8 cellular contexts compared by ENCODE assay signal in the genomic region with DNA sequence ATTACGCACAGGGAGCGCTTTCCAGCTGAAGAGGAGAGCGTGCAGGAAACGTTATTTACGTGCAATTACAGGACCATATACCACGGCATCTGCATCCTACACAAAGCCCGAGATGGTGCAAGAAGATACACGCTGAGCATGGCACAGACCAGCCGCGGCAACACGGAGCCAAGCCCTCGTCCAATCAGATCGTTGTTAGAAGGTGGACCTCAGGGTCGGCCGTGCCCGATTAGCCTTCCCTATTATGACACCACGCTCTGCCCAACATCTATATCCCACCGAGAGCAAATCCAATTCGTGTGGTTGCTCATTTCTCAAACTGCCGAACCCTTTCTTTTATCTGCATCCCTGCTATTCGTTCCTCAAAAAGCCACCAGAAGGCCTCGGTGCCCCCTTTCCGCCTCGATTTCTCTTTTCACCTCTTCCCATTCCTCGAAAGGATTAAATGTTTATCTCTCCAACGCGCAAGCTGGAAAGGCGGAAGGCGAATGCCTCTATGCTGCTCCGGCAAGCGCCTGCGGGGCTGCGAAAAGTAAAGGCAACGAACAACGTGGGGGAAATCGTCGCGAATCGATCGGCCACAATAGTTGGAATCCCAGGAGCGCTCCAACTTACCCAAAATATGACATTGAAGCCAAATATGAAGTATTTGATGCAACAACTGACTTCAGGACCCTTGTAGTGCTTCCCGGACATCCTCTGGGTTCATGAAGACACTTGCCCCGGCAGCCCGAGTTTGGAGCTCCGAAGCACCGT. TPM values are rescaled to one million over a fixed set of nuclear protein-coding genes. Genes with fewer than 3 reads are reported as not detected.
DNase-seq lines count a peak whose midpoint lies in the region; ATAC-seq and TF ChIP-seq lines count a peak whose summit lies in the region.

No MANE protein-coding gene starts in this region.

- H3K4me3 Mint-ChIP-seq in osteocyte (ENCODE audit: unreplicated experiment), result peak overlapping the region; percentile 95

- peak; percentile 32 for ATAC-seq in Right ventricle myocardium superior (ENCODE audit: poor library complexity)
- peak; percentile 8 for ATAC-seq in HG03159 (IDR thresholded peaks at IDR 0.05; ENCODE audit: unreplicated experiment)
- ATAC-seq in Panc1, result peak; percentile 67
- peak; percentile 49 to 60 for ATAC-seq in activated naive CD4-positive, alpha-beta T cell treated with anti-CD3 and anti-CD28 coated beads, Interleukin-2, amount 50 U/mL, for 72 hours

- intact Hi-C loops in Right ventricle myocardium superior (cut with DNase I), result no loop called here
- intact Hi-C loops in cardiac septum (cut with DNase I), result loop anchor here (2.0 to 5.0 kb wide), 4 partner anchors 135 to 339 kb away; a partner anchor contains a TSS
- intact Hi-C loops in Panc1 (cut with micrococcal nuclease; ENCODE audit: unreplicated experiment), result loop anchor here (10.0 kb wide), 2 partner anchors 177 to 193 kb away; no protein-coding TSS in a partner anchor

- TF ChIP-seq CTCF in Panc1 (IDR thresholded peaks at IDR 0.05) (no peak), osteocyte (IDR thresholded peaks at IDR 0.05) (no peak)

- POLR2A ChIA-PET in Panc1 (lab: Charles Lee), result interaction anchor here (0.6 to 1.1 kb wide), 5 partner anchors 20 to 1393 kb away, joined by 3 to 10 read pairs (median 4); a partner anchor contains a TSS

- peaks cover 18 to 33% of the 10 kb centered on the region in 2 donors for H3K36me3 Mint-ChIP-seq in activated naive CD4-positive, alpha-beta T cell treated with anti-CD3 and anti-CD28 coated beads, Interleukin-2, amount 50 U/mL, for 72 hours
- H3K36me3 Mint-ChIP-seq in osteocyte (ENCODE audit: unreplicated experiment), result no peaks in the 10 kb centered on the region

- H3K9me3 Mint-ChIP-seq in activated naive CD4-positive, alpha-beta T cell treated with anti-CD3 and anti-CD28 coated beads, Interleukin-2, amount 50 U/mL, for 72 hours, result peaks cover 0 to 5% of the 10 kb centered on the region in 2 donors
- no peaks in the 10 kb centered on the region for H3K9me3 Mint-ChIP-seq in osteocyte (ENCODE audit: unreplicated experiment)

- H3K4me1 Mint-ChIP-seq in osteocyte (ENCODE audit: unreplicated experiment), result peaks cover 71% of the 10 kb centered on the region

- H3K27me3 ChIP-seq in Panc1 (ENCODE audit: control insufficient read depth, insufficient read depth, low read length), result no peaks in the 10 kb centered on the region

- peaks cover 4% of the 10 kb centered on the region; the same call in 1 of the 2 replicates for H3K36me3 ChIP-seq in Panc1 (ENCODE audit: control insufficient read depth, insufficient read depth, low read length)

- H3K4me3 ChIP-seq in Panc1 (ENCODE audit: low read depth in 2 of 2, low read length in 2 of 2), result peak overlapping the region; percentile 78 to 89

- CTCF ChIA-PET in Panc1 (lab: Charles Lee), result interaction anchor here (0.7 to 1.0 kb wide), 2 partner anchors 88 to 190 kb away, joined by 5 to 7 read pairs; no protein-coding TSS in a partner anchor

- no TSS peak for BruUV-seq in Panc1 (replicated peaks; lab: Mats Ljungman, UMichigan)

- H3K27me3 Mint-ChIP-seq in osteocyte (ENCODE audit: unreplicated experiment), result no peaks in the 10 kb centered on the region

- peak overlapping the region; percentile 89 for H3K27ac ChIP-seq in Panc1 (ENCODE audit: low read length)

- H3K9me3 ChIP-seq in Panc1 (ENCODE audit: control insufficient read depth, insufficient read depth, low read depth, low read length), result no peaks in the 10 kb centered on the region

- H3K27ac Mint-ChIP-seq in activated naive CD4-positive, alpha-beta T cell treated with anti-CD3 and anti-CD28 coated beads, Interleukin-2, amount 50 U/mL, for 72 hours, result peak overlapping the region; percentile 81 to 88
- peak overlapping the region; percentile 99 for H3K27ac Mint-ChIP-seq in osteocyte (ENCODE audit: unreplicated experiment)

- peaks cover 35% of the 10 kb centered on the region for H3K4me1 ChIP-seq in Panc1 (ENCODE audit: control insufficient read depth, insufficient read depth, low read length)

- in situ Hi-C loops in Panc1 (cut with HindIII; ENCODE audit: low pct_unique_long_range_greater_than_20kb, low sequenced_read_pairs), result no loop called here

- DNase-seq in Right ventricle myocardium superior (peak; percentile 55), cardiac septum (ENCODE audit: low spot score) (no peak), Panc1 (ENCODE audit: low read depth, low spot score) (no peak), glomerular endothelial cell (ENCODE audit: extremely low read depth, low read depth, low spot score) (peak; percentile 39), osteocyte (ENCODE audit: extremely low spot score, unreplicated experiment) (no peak), NCI-H2029 treated with DMSO at 0.1 percent for 48 hours (lab: John Stamatoyannopoulos, UW) (no peak)
- DNase-seq in activated naive CD4-positive, alpha-beta T cell treated with anti-CD3 and anti-CD28 coated beads, Interleukin-2, amount 50 U/mL, for 72 hours (ENCODE audit: low spot score in 2 of 2), result peak; percentile 41 to 65

RNA-seq across cellular contexts. Expression of a gene that starts 0.7 kb away (rescaled TPM):
- total RNA-seq in Right ventricle myocardium superior (1.6 TPM), cardiac septum (8.6 TPM), Panc1 (2021; ENCODE audit: unreplicated experiment) (61.9 TPM), glomerular endothelial cell (35.6 and 38.1 TPM in 2 replicates), osteocyte (64.2 and 66.0 TPM in 2 replicates)
- 45.8 TPM for polyA plus RNA-seq in Panc1 (2012; ENCODE audit: insufficient read length)
- total RNA-seq in activated naive CD4-positive, alpha-beta T cell treated with anti-CD3 and anti-CD28 coated beads, Interleukin-2, amount 50 U/mL, for 72 hours, result 10 to 100 TPM; 11.0 to 26.7 TPM

Comparison
In these comparisons a context has a peak if more than half of its experiments do, and no peak if none do; other contexts are left out.
1. DNase-seq: peak in Right ventricle myocardium superior (single experiment), activated naive CD4-positive, alpha-beta T cell treated with anti-CD3 and anti-CD28 coated beads, Interleukin-2, amount 50 U/mL, for 72 hours (2 of 2) and glomerular endothelial cell (single experiment); none in cardiac septum (single experiment), Panc1 (single experiment), osteocyte (single experiment) and NCI-H2029 treated with DMSO at 0.1 percent for 48 hours (single experiment).
2. ATAC-seq: peak in every context shown above with its lines; median percentile 67 in Panc1; 54 in activated naive CD4-positive, alpha-beta T cell treated with anti-CD3 and anti-CD28 coated beads, Interleukin-2, amount 50 U/mL, for 72 hours; 32 in Right ventricle myocardium superior; 8 in HG03159.